9 cellular contexts compared by ENCODE assay signal in the genomic region with DNA sequence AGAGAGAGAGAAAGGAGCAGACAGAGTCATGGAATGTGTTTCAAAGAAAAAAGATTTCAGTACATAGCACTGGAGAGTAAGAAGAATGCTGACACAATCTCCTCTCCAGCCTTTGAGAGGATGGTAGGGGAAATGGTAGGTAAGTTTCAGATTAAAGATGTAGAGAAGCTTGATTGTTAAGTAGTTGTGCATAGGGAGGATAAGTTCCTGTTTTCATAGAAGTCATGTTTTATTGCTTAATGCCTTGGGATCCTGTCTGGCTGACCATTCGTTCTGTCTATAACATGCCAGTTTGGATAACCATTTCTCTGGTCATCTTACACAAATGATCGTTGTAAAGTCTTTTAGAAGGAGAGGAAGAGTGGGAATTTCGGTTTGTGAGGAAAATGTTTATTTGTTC.
"Had no signal": no experiment of that assay in that cellular context is flagged by ENCODE, and none has a peak within 500 bp of the region (broad histone marks: within the 10 kb centered on the region; RNA-seq: fewer than 3 reads in every experiment).

No MANE protein-coding gene starts in this region.

- ATAC-seq: activated CD8-positive, alpha-beta T cell treated with anti-CD3 and anti-CD28 coated beads for 36 hours; activated naive CD8-positive, alpha-beta T cell treated with anti-CD3 and anti-CD28 coated beads, Interleukin-2, amount 50 U/mL, for 24 hours; gastroesophageal sphincter; left lung; natural killer cell treated with Interleukin-12 subunit alpha and Interleukin-12 subunit beta and Interleukin-15 and Interleukin-18, amount 100 ng/mL, for 72 hours had no signal

- H3K27ac ChIP-seq: gastroesophageal sphincter, left lung had no signal

- DNase-seq: activated CD4-positive, alpha-beta T cell treated with anti-CD3 and anti-CD28 coated beads for 4 hours; activated CD8-positive, alpha-beta T cell treated with anti-CD3 and anti-CD28 coated beads for 36 hours; activated naive CD4-positive, alpha-beta T cell treated with Interleukin-2 at 50 U/mL for 16 hours; activated naive CD8-positive, alpha-beta T cell treated with anti-CD3 and anti-CD28 coated beads, Interleukin-2, amount 50 U/mL, for 24 hours; left lung; stimulated activated CD4-positive, alpha-beta T cell treated with anti-CD3 and anti-CD28 coated beads, Interleukin-15, amount 100 ng/mL, for 24 hours; stimulated activated CD4-positive, alpha-beta T cell treated with anti-CD3 and anti-CD28 coated beads, Interleukin-4, amount 100 ng/mL, for 24 hours had no signal

- H3K4me3 ChIP-seq: gastroesophageal sphincter, left lung had no signal

- H3K27me3 ChIP-seq: gastroesophageal sphincter, left lung had no signal

- H3K36me3 ChIP-seq: gastroesophageal sphincter, left lung had no signal

- H3K9me3 ChIP-seq: gastroesophageal sphincter, left lung had no signal
